ENCODE assay signal across 21 cellular contexts in genomic region chr1:41769068-41769467, GRCh38.
"Had no signal": no experiment of that assay in that cellular context is flagged by ENCODE, and none has a peak within 500 bp of the region (broad histone marks: within the 10 kb centered on the region; RNA-seq: fewer than 3 reads in every experiment).

No MANE protein-coding gene starts in this region.

- H3K79me2 ChIP-seq: parathyroid adenoma had no signal

- DNase-seq: activated CD4-positive, alpha-beta T cell treated with anti-CD3 and anti-CD28 coated beads, Interleukin-2, amount 50 U/mL, for 1 hour; activated CD4-positive, CD25-positive, alpha-beta regulatory T cell treated with anti-CD3 and anti-CD28 coated beads, Interleukin-2, amount 50 U/mL, for 72 hours; activated CD8-positive, alpha-beta memory T cell treated with anti-CD3 and anti-CD28 coated beads, Interleukin-2, amount 50 U/mL, for 48 hours; activated gamma-delta T cell; dermis blood vessel endothelial cell; effector memory CD4-positive, alpha-beta T cell; esophagus squamous epithelium; heart right ventricle; immature natural killer cell; kidney glomerular epithelial cell; mesendoderm; naive thymus-derived CD8-positive, alpha-beta T cell; stimulated activated CD4-positive, alpha-beta T cell treated with anti-CD3 and anti-CD28 coated beads, Interleukin-4, amount 100 ng/mL, for 24 hours; T1000; upper lobe of left lung had no signal

- H3K4me2 ChIP-seq: smooth muscle cell had no signal

- H3K27me3 ChIP-seq: ascending aorta, esophagus squamous epithelium, heart right ventricle, upper lobe of left lung had no signal

- H2AFZ ChIP-seq: parathyroid adenoma had no signal

- H3K27ac ChIP-seq: ascending aorta, parathyroid adenoma, thoracic aorta had no signal

- H3K9me3 ChIP-seq: ascending aorta, esophagus squamous epithelium, heart right ventricle, thoracic aorta, upper lobe of left lung had no signal

- ATAC-seq: naive thymus-derived CD8-positive, alpha-beta T cell; sciatic nerve; stimulated activated effector memory CD8-positive, alpha-beta T cell treated with anti-CD3 and anti-CD28 coated beads, Interleukin-12 subunit alpha, Interleukin-12 subunit beta, amount 100 ng/mL, for 72 hours had no signal

- H3K4me1 ChIP-seq: ascending aorta, parathyroid adenoma had no signal

- H3K36me3 ChIP-seq: ascending aorta, esophagus squamous epithelium, heart right ventricle, thoracic aorta, upper lobe of left lung had no signal

- H3K4me3 ChIP-seq: ascending aorta, esophagus squamous epithelium, heart right ventricle, smooth muscle cell, thoracic aorta, upper lobe of left lung had no signal
